ENCODE assay signal across 15 cellular contexts in the genomic region with DNA sequence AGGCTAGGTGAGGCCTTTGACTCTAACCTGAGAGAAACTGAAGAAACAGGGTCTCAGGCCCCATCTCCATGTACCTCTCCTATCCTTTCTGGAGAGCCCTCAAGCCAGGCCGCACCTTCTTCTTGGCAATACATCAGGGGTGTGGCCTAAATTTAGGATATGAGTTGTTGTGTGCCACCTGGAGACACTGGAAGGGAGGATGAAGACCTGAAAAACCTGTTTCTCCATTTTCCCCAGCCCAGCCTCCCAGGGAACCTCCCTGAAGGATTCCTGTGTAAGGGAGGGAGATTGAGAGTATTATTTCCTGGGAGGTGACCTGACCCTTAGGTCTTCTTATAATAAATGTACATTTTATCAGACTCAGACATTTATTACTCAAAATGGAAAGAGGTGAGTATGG. TPM values are rescaled to one million over a fixed set of nuclear protein-coding genes. Genes with fewer than 3 reads are reported as not detected.
DNase-seq lines count a peak whose midpoint lies in the region; ATAC-seq and TF ChIP-seq lines count a peak whose summit lies in the region.
"Had no signal": no experiment of that assay in that cellular context is flagged by ENCODE, and none has a peak within 500 bp of the region (broad histone marks: within the 10 kb centered on the region; RNA-seq: fewer than 3 reads in every experiment).

No MANE protein-coding gene starts in this region.

- H3K9ac ChIP-seq in PC-3 (ENCODE audit: low read length) (peak overlapping the region; percentile 28; the same call in 1 of the 2 replicates), neuronal stem cell (ENCODE audit: low read depth, low read length, poor library complexity) (no peak overlapping the region)

- H3K27ac ChIP-seq in PC-3 (ENCODE audit: low read length) (peak overlapping the region; percentile 81), neuronal stem cell (replicated peaks; ENCODE audit: low read length) (no peak overlapping the region), OCI-LY7 (ENCODE audit: low read depth, low read length, poor library complexity, severe bottlenecking) (no peak overlapping the region)
- H3K27ac ChIP-seq: gastrocnemius medialis had no signal

- no peak overlapping the region for H2BK5ac ChIP-seq in neuronal stem cell (ENCODE audit: low read length)

- H2BK15ac ChIP-seq in neuronal stem cell (ENCODE audit: low read length): no peak overlapping the region

- H3K79me1 ChIP-seq in neuronal stem cell (ENCODE audit: low read depth, low read length): no peaks in the 10 kb centered on the region

- no peaks in the 10 kb centered on the region for H3K9me2 ChIP-seq in PC-3 (replicated peaks; ENCODE audit: low read length)
- H3K9me2 ChIP-seq in OCI-LY7 (ENCODE audit: insufficient read depth, low read length): no peaks in the 10 kb centered on the region

- H2AK5ac ChIP-seq in neuronal stem cell (ENCODE audit: low read depth, low read length): no peak overlapping the region

- WGBS in neuronal stem cell (ENCODE audit: extremely low coverage in 2 of 2, insufficient read length in 2 of 2, insufficient replicate concordance in 1 of 2), 2 donors: no CpG with 5 or more reads among the region's 1 CpG

- H3K27me3 ChIP-seq in PC-3 (ENCODE audit: low read length) (no peaks in the 10 kb centered on the region), neuronal stem cell (ENCODE audit: control insufficient read depth in 3 of 3, insufficient read depth in 3 of 3, low read depth in 1 of 3, low read length in 3 of 3) (peaks cover 0 to 3% (median 0%) of the 10 kb centered on the region in 3 experiments)
- H3K27me3 ChIP-seq: gastrocnemius medialis had no signal

- POLR2A ChIA-PET in PC-3 (lab: Charles Lee; ENCODE audit: unreplicated experiment) (no interaction called here), OCI-LY7 (lab: Charles Lee) (no interaction called here)
- POLR2A ChIA-PET in activated CD8-positive, alpha-beta T cell treated with anti-CD3 and anti-CD28 coated beads, Interleukin-2, amount 10 ng/mL, durations not matched to agents 7 days and 5 days (lab: Charles Lee): no interaction called here

- H3K36me3 Mint-ChIP-seq in type B pancreatic cell: no peaks in the 10 kb centered on the region
- no peaks in the 10 kb centered on the region for H3K36me3 Mint-ChIP-seq in activated CD8-positive, alpha-beta T cell treated with anti-CD3 and anti-CD28 coated beads, Interleukin-2, amount 10 ng/mL, durations not matched to agents 7 days and 5 days (ENCODE audit: low read depth)
- H3K36me3 Mint-ChIP-seq: CD8-positive, alpha-beta T cell; natural killer cell had no signal

- TF ChIP-seq RAD21 in Ishikawa (IDR thresholded peaks at IDR 0.05; ENCODE audit: low read depth): no peak

- peaks cover 33% of the 10 kb centered on the region for H3K4me1 Mint-ChIP-seq in type B pancreatic cell (ENCODE audit: unreplicated experiment)
- peaks cover 12% of the 10 kb centered on the region for H3K4me1 Mint-ChIP-seq in activated CD8-positive, alpha-beta T cell treated with anti-CD3 and anti-CD28 coated beads, Interleukin-2, amount 10 ng/mL, durations not matched to agents 7 days and 5 days (ENCODE audit: low read depth)

- no peak overlapping the region for H2BK12ac ChIP-seq in neuronal stem cell (ENCODE audit: low read length)

- H3K18ac ChIP-seq in neuronal stem cell (ENCODE audit: low read length): no peak overlapping the region

- ATAC-seq in PC-3: peak; percentile 73
- ATAC-seq in activated CD8-positive, alpha-beta T cell treated with anti-CD3 and anti-CD28 coated beads, Interleukin-2, amount 10 ng/mL, durations not matched to agents 7 days and 5 days: no peak
- ATAC-seq: CD8-positive, alpha-beta T cell; gastrocnemius medialis; natural killer cell; sciatic nerve had no signal

- H3K79me2 ChIP-seq in PC-3 (ENCODE audit: low read length): no peaks in the 10 kb centered on the region
- no peaks in the 10 kb centered on the region for H3K79me2 ChIP-seq in OCI-LY7 (ENCODE audit: insufficient read depth, low read depth, low read length)

- no peak overlapping the region for H4K8ac ChIP-seq in neuronal stem cell (ENCODE audit: low read depth, low read length)

- no peak overlapping the region for H4K91ac ChIP-seq in neuronal stem cell (ENCODE audit: low read depth, low read length, poor library complexity)

- H3K4me3 ChIP-seq in PC-3 (ENCODE audit: low read length) (peak overlapping the region; percentile 15; the same call in 1 of the 2 replicates), neuronal stem cell (ENCODE audit: low read length in 2 of 2) (no peak overlapping the region), OCI-LY7 (ENCODE audit: low read depth, low read length, poor library complexity, severe bottlenecking) (no peak overlapping the region)
- H3K4me3 ChIP-seq: gastrocnemius medialis, K562 had no signal

- no peaks in the 10 kb centered on the region for H3K9me3 ChIP-seq in PC-3 (ENCODE audit: low read length)
- H3K9me3 ChIP-seq in neuronal stem cell (replicated peaks in 1 of 2; ENCODE audit: control insufficient read depth in 2 of 2, insufficient read depth in 1 of 2, low read depth in 1 of 2, low read length in 2 of 2): no peaks in the 10 kb centered on the region
- H3K9me3 ChIP-seq in OCI-LY7 (ENCODE audit: low read length): no peaks in the 10 kb centered on the region
- H3K9me3 ChIP-seq: gastrocnemius medialis had no signal

- no peak for TF ChIP-seq CTCF in PC-3 (conservative IDR thresholded peaks at IDR 0.05; ENCODE audit: low read depth, low read length)
- no peak for TF ChIP-seq CTCF in type B pancreatic cell (conservative IDR thresholded peaks at IDR 0.05)
- no peak for TF ChIP-seq CTCF in OCI-LY7 (conservative IDR thresholded peaks at IDR 0.05; ENCODE audit: low read length)

- no peaks in the 10 kb centered on the region for H3F3A ChIP-seq in PC-3 (ENCODE audit: low read length, unreplicated experiment)

- peaks cover 5% of the 10 kb centered on the region for H3K9me3 Mint-ChIP-seq in type B pancreatic cell
- H3K9me3 Mint-ChIP-seq in activated CD8-positive, alpha-beta T cell treated with anti-CD3 and anti-CD28 coated beads, Interleukin-2, amount 10 ng/mL, durations not matched to agents 7 days and 5 days (ENCODE audit: insufficient read depth): no peaks in the 10 kb centered on the region
- H3K9me3 Mint-ChIP-seq: CD8-positive, alpha-beta T cell; natural killer cell had no signal

- H4K20me1 ChIP-seq in PC-3 (ENCODE audit: low read length) (no peaks in the 10 kb centered on the region), OCI-LY7 (ENCODE audit: insufficient read depth, low read length) (no peaks in the 10 kb centered on the region)

- H3K4me2 ChIP-seq in PC-3 (ENCODE audit: low read length): peak overlapping the region; percentile 73
- H3K4me2 ChIP-seq in neuronal stem cell (ENCODE audit: insufficient read depth, low read length, poor library complexity, severe bottlenecking): no peak overlapping the region
- no peak overlapping the region for H3K4me2 ChIP-seq in OCI-LY7 (ENCODE audit: low read length)

- no TSS peak for BruUV-seq in PC-3 (replicated peaks; lab: Mats Ljungman, UMichigan)
- no TSS peak for BruUV-seq in OCI-LY7 (replicated peaks; lab: Mats Ljungman, UMichigan)

- CTCF ChIA-PET in PC-3 (lab: Charles Lee): interaction anchor here (0.6 kb wide), 1 partner anchor 48 kb away, joined by 3 read pairs; no protein-coding TSS in a partner anchor
- CTCF ChIA-PET in activated CD8-positive, alpha-beta T cell treated with anti-CD3 and anti-CD28 coated beads, Interleukin-2, amount 10 ng/mL, durations not matched to agents 7 days and 5 days (lab: Charles Lee): no interaction called here
- CTCF ChIA-PET in OCI-LY7 (lab: Charles Lee; ENCODE audit: unreplicated experiment): no interaction called here

- no peak overlapping the region for H3K4ac ChIP-seq in neuronal stem cell (ENCODE audit: low read length)

- H3K23ac ChIP-seq in neuronal stem cell (ENCODE audit: low read depth, low read length, poor library complexity): no peak overlapping the region

- peak; percentile 98 for DNase-seq in PC-3
- peak; percentile 79 for DNase-seq in islet precursor cell
- DNase-seq in type B pancreatic cell (ENCODE audit: extremely low spot score, unreplicated experiment): no peak
- DNase-seq in activated CD8-positive, alpha-beta T cell treated with anti-CD3 and anti-CD28 coated beads, Interleukin-2, amount 10 ng/mL, durations not matched to agents 7 days and 5 days: no peak
- DNase-seq in neuronal stem cell (ENCODE audit: low spot score): no peak
- no peak for DNase-seq in OCI-LY7 (ENCODE audit: low spot score)
- DNase-seq: activated CD4-positive, alpha-beta T cell treated with anti-CD3 and anti-CD28 coated beads for 1 hour; CD8-positive, alpha-beta T cell; gastrocnemius medialis; natural killer cell; NCI-H187 treated with DMSO at 0.1 percent for 48 hours had no signal

- no peaks in the 10 kb centered on the region for H3K27me3 Mint-ChIP-seq in type B pancreatic cell
- H3K27me3 Mint-ChIP-seq in activated CD8-positive, alpha-beta T cell treated with anti-CD3 and anti-CD28 coated beads, Interleukin-2, amount 10 ng/mL, durations not matched to agents 7 days and 5 days (ENCODE audit: low read depth): peaks cover 14% of the 10 kb centered on the region

- H3K27ac Mint-ChIP-seq in type B pancreatic cell: peak overlapping the region; percentile 90
- H3K27ac Mint-ChIP-seq in activated CD8-positive, alpha-beta T cell treated with anti-CD3 and anti-CD28 coated beads, Interleukin-2, amount 10 ng/mL, durations not matched to agents 7 days and 5 days: no peak overlapping the region
- H3K27ac Mint-ChIP-seq: natural killer cell had no signal

- H2AFZ ChIP-seq in PC-3 (ENCODE audit: low read length) (peak overlapping the region; percentile 13; the same call in 1 of the 2 replicates), neuronal stem cell (ENCODE audit: low read length) (no peak overlapping the region), OCI-LY7 (ENCODE audit: low read length) (no peak overlapping the region)

- TF ChIP-seq EP300 in Ishikawa (IDR thresholded peaks at IDR 0.05; ENCODE audit: borderline replicate concordance): peak; percentile 51; the same call in 1 of the 2 replicates

- peak overlapping the region; percentile 67 for H3K4me3 Mint-ChIP-seq in type B pancreatic cell
- H3K4me3 Mint-ChIP-seq in activated CD8-positive, alpha-beta T cell treated with anti-CD3 and anti-CD28 coated beads, Interleukin-2, amount 10 ng/mL, durations not matched to agents 7 days and 5 days: no peak overlapping the region
- H3K4me3 Mint-ChIP-seq: CD8-positive, alpha-beta T cell; natural killer cell had no signal

- intact Hi-C loops in PC-3 (cut with micrococcal nuclease) (loop anchor here (10.0 kb wide), 1 partner anchor 47 kb away; a partner anchor contains a TSS), OCI-LY7 (cut with micrococcal nuclease; ENCODE audit: unreplicated experiment) (no loop called here)

- H3K4me1 ChIP-seq in PC-3 (ENCODE audit: insufficient read depth, low read length) (peaks cover 29% of the 10 kb centered on the region), neuronal stem cell (ENCODE audit: control insufficient read depth in 2 of 2, insufficient read depth in 1 of 2, low read depth in 1 of 2, low read length in 2 of 2) (peaks cover 12 to 14% of the 10 kb centered on the region in 2 donors), OCI-LY7 (ENCODE audit: insufficient read depth, low read length, poor library complexity, severe bottlenecking) (no peaks in the 10 kb centered on the region)
- H3K4me1 ChIP-seq: gastrocnemius medialis had no signal

- H3K14ac ChIP-seq in neuronal stem cell (ENCODE audit: low read length): no peak overlapping the region

- no peaks in the 10 kb centered on the region for H3K36me3 ChIP-seq in PC-3 (ENCODE audit: low read depth, low read length)
- H3K36me3 ChIP-seq in neuronal stem cell (replicated peaks in 1 of 2; ENCODE audit: control insufficient read depth in 2 of 2, insufficient read depth in 2 of 2, low read length in 2 of 2): no peaks in the 10 kb centered on the region
- no peaks in the 10 kb centered on the region for H3K36me3 ChIP-seq in OCI-LY7 (ENCODE audit: insufficient read depth, low read length)
- H3K36me3 ChIP-seq: gastrocnemius medialis had no signal

- no peak overlapping the region for H2BK120ac ChIP-seq in neuronal stem cell (ENCODE audit: low read depth, low read length)

RNA-seq across cellular contexts. Expression of a gene that starts 3.1 kb away (rescaled TPM):
- total RNA-seq in PC-3 (2014; rRNA removed) (not detected in 2 replicates), type B pancreatic cell (ENCODE audit: low replicate concordance) (1.5 TPM in 1 of 2 replicates, not detected in the other), OCI-LY7 (2022) (not detected in 2 replicates)
- not detected for total RNA-seq in activated CD8-positive, alpha-beta T cell treated with anti-CD3 and anti-CD28 coated beads, Interleukin-2, amount 10 ng/mL, durations not matched to agents 7 days and 5 days
- not detected for polyA plus RNA-seq in neuronal stem cell (2013, experiment 1 of 2)
- not detected for polyA plus RNA-seq in neuronal stem cell (2013, experiment 2 of 2)
- total RNA-seq in OCI-LY7 (2014; rRNA removed; shearing (Covaris generic)): not detected in 2 replicates
- total RNA-seq: astrocyte; CD8-positive, alpha-beta T cell; gastrocnemius medialis; K562; sciatic nerve had no signal

RNA-seq across cellular contexts. Expression of a gene that starts 3.3 kb away (rescaled TPM):
- total RNA-seq in PC-3 (2014; rRNA removed) (0.22 TPM in 1 of 2 replicates, not detected in the other), type B pancreatic cell (ENCODE audit: low replicate concordance) (2.5 and 16.2 TPM in 2 replicates), OCI-LY7 (2022) (not detected in 2 replicates)
- under 1 TPM in 1 of 2 experiments, not detected in 1; 0.26 TPM for total RNA-seq in activated CD8-positive, alpha-beta T cell treated with anti-CD3 and anti-CD28 coated beads, Interleukin-2, amount 10 ng/mL, durations not matched to agents 7 days and 5 days
- 0.57 TPM for polyA plus RNA-seq in neuronal stem cell (2013, experiment 1 of 2)
- polyA plus RNA-seq in neuronal stem cell (2013, experiment 2 of 2): 0.66 TPM
- total RNA-seq in OCI-LY7 (2014; rRNA removed; shearing (Covaris generic)): not detected in 2 replicates
- total RNA-seq: CD8-positive, alpha-beta T cell; gastrocnemius medialis; K562; natural killer cell had no signal

RNA-seq across cellular contexts. Expression of a gene that starts 4.9 kb away (rescaled TPM):
- total RNA-seq in PC-3 (2014; rRNA removed): not detected in 2 replicates
- total RNA-seq in type B pancreatic cell (ENCODE audit: low replicate concordance): 0.41 and 0.81 TPM in 2 replicates
- total RNA-seq in activated CD8-positive, alpha-beta T cell treated with anti-CD3 and anti-CD28 coated beads, Interleukin-2, amount 10 ng/mL, durations not matched to agents 7 days and 5 days: under 1 TPM; 0.71 to 0.91 TPM
- polyA plus RNA-seq in neuronal stem cell (2013, experiment 1 of 2): not detected
- not detected for polyA plus RNA-seq in neuronal stem cell (2013, experiment 2 of 2)
- not detected in 2 replicates for total RNA-seq in OCI-LY7 (2014; rRNA removed; shearing (Covaris generic))
- not detected in 2 replicates for total RNA-seq in OCI-LY7 (2022)
- total RNA-seq: astrocyte, gastrocnemius medialis had no signal

RNA-seq across cellular contexts. Expression of a gene that starts 10.8 kb away (rescaled TPM):
- total RNA-seq in PC-3 (2014; rRNA removed) (65.5 and 71.6 TPM in 2 replicates), type B pancreatic cell (ENCODE audit: low replicate concordance) (101 and 138 TPM in 2 replicates), OCI-LY7 (2022) (20.4 and 26.4 TPM in 2 replicates)
- 10 to 100 TPM; 31.9 to 33.7 TPM for total RNA-seq in activated CD8-positive, alpha-beta T cell treated with anti-CD3 and anti-CD28 coated beads, Interleukin-2, amount 10 ng/mL, durations not matched to agents 7 days and 5 days
- polyA plus RNA-seq in neuronal stem cell (2013, experiment 1 of 2): 115 TPM
- polyA plus RNA-seq in neuronal stem cell (2013, experiment 2 of 2): 115 TPM
- 14.0 and 20.6 TPM in 2 replicates for total RNA-seq in OCI-LY7 (2014; rRNA removed; shearing (Covaris generic))

RNA-seq across cellular contexts. Expression of a gene that starts 11.6 kb away (rescaled TPM):
- total RNA-seq in PC-3 (2014; rRNA removed): not detected in 2 replicates
- not detected in 2 replicates for total RNA-seq in type B pancreatic cell (ENCODE audit: low replicate concordance)
- total RNA-seq in activated CD8-positive, alpha-beta T cell treated with anti-CD3 and anti-CD28 coated beads, Interleukin-2, amount 10 ng/mL, durations not matched to agents 7 days and 5 days: not detected
- not detected for polyA plus RNA-seq in neuronal stem cell (2013, experiment 1 of 2)
- polyA plus RNA-seq in neuronal stem cell (2013, experiment 2 of 2): not detected
- not detected in 2 replicates for total RNA-seq in OCI-LY7 (2014; rRNA removed; shearing (Covaris generic))
- not detected in 2 replicates for total RNA-seq in OCI-LY7 (2022)
- total RNA-seq: astrocyte; CD8-positive, alpha-beta T cell; gastrocnemius medialis; sciatic nerve had no signal

Comparison
In these comparisons a context has a peak if more than half of its experiments do, and no peak if none do; other contexts are left out.
1. DNase-seq: peak in PC-3 (single experiment) and islet precursor cell (single experiment); none in type B pancreatic cell (single experiment), activated CD8-positive, alpha-beta T cell treated with anti-CD3 and anti-CD28 coated beads, Interleukin-2, amount 10 ng/mL, durations not matched to agents 7 days and 5 days (single experiment), neuronal stem cell (single experiment) and OCI-LY7 (single experiment).